ENCODE assay signal across 25 cellular contexts in genomic region chr4:4398430-4398829, GRCh38. TPM values are rescaled to one million over a fixed set of nuclear protein-coding genes. Genes with fewer than 3 reads are reported as not detected.
DNase-seq lines count a peak whose midpoint lies in the region; ATAC-seq, FAIRE-seq and TF ChIP-seq lines count a peak whose summit lies in the region.
"Had no signal": no experiment of that assay in that cellular context is flagged by ENCODE, and none has a peak within 500 bp of the region (broad histone marks: within the 10 kb centered on the region; RNA-seq: fewer than 3 reads in every experiment).

No MANE protein-coding gene starts in this region.

- no TSS peak for BruUV-seq in K562 (replicated peaks; lab: Mats Ljungman, UMichigan)

- no peak for ATAC-seq in K562
- ATAC-seq in GM19467 (IDR thresholded peaks at IDR 0.05; ENCODE audit: unreplicated experiment), result no peak
- ATAC-seq: A549, GM12878 had no signal

- H3K14ac ChIP-seq in H1 (ENCODE audit: insufficient read length), result no peak overlapping the region

- H4K8ac ChIP-seq in H1 (ENCODE audit: extremely low read depth, insufficient read depth, low read length), result no peak overlapping the region

- H2BK12ac ChIP-seq in H1 (ENCODE audit: low read depth, low read length), result no peak overlapping the region

- no peak overlapping the region for H3K27ac ChIP-seq in HEK293 (ENCODE audit: extremely low read depth, low read depth, low read length)
- no peak overlapping the region for H3K27ac ChIP-seq in K562 (ENCODE audit: extremely low read depth, low read depth, low read length)
- H3K27ac ChIP-seq in H1 (ENCODE audit: low read depth, low read length), result no peak overlapping the region
- H3K27ac ChIP-seq: 22Rv1, A549, BLaER1 had no signal

- H3K4me1 ChIP-seq in HEK293 (ENCODE audit: control insufficient read depth, insufficient read depth, low read length) (no peaks in the 10 kb centered on the region), K562 (replicated peaks in 1 of 2; ENCODE audit: control insufficient read depth in 2 of 2, insufficient read depth in 2 of 2, low read length in 2 of 2) (0 out of 5 replicates have a peak, but pooled peaks cover 0 to 8% of the 10 kb centered on the region in 2 experiments), H1 (replicated peaks in 1 of 4; ENCODE audit: control insufficient read depth in 3 of 4, insufficient read depth in 4 of 4, low read length in 3 of 4) (peaks cover 0 to 8% (median 5%) of the 10 kb centered on the region in 4 experiments; a peak in 4 of 7 replicates)

- H2BK15ac ChIP-seq in H1 (ENCODE audit: low read length), result no peak overlapping the region

- 26% methylated on average over 4 of the region's 4 CpGs for WGBS in K562 (ENCODE audit: insufficient coverage, low coverage, missing lambda C conversion rate)
- WGBS in H1 (ENCODE audit: extremely low coverage in 1 of 2, insufficient coverage in 1 of 2, insufficient read length in 1 of 2, insufficient replicate concordance in 2 of 2, low coverage in 1 of 2, low lambda C conversion rate in 2 of 2, missing lambda C conversion rate in 1 of 2), 2 experiments, result 77% methylated on average over 4 of the region's 4 CpGs; no CpG with 5 or more reads in 1 of the 2 experiments

- TF ChIP-seq RAD21 in K562 (CRISPR knock-in tag; conservative IDR thresholded peaks at IDR 0.05 in 1 of 2, IDR thresholded peaks at IDR 0.05 in 1 of 2) (no peak), H1 (IDR thresholded peaks at IDR 0.05 in 1 of 2, conservative IDR thresholded peaks at IDR 0.05 in 1 of 2; ENCODE audit: low read depth in 2 of 2, low read length in 2 of 2) (no peak)

- H3K4ac ChIP-seq in H1 (replicated peaks; ENCODE audit: insufficient read length, low read depth, low read length), result no peak overlapping the region

- no peak for TF ChIP-seq POLR2A in K562 (conservative IDR thresholded peaks at IDR 0.05)
- TF ChIP-seq POLR2A in H1 (IDR thresholded peaks at IDR 0.05; ENCODE audit: control extremely low read depth in 1 of 2, low read depth in 2 of 2, low read length in 2 of 2), result no peak

- H3K36me3 ChIP-seq in HEK293 (ENCODE audit: control insufficient read depth in 2 of 2, insufficient read depth in 1 of 2, low read length in 2 of 2) (no peaks in the 10 kb centered on the region), K562 (ENCODE audit: control insufficient read depth, insufficient read depth, low read length) (no peaks in the 10 kb centered on the region), H1 (ENCODE audit: control insufficient read depth in 2 of 4, insufficient read depth in 4 of 4, low read length in 3 of 4) (peaks cover 0 to 7% (median under 1%) of the 10 kb centered on the region in 4 experiments; a peak in 2 of 8 replicates)
- H3K36me3 ChIP-seq: BLaER1 had no signal

- no peak overlapping the region for H2AK5ac ChIP-seq in H1 (ENCODE audit: low read depth, low read length)

- no peak overlapping the region for H2BK20ac ChIP-seq in H1 (ENCODE audit: low read length)

- H3K9ac ChIP-seq in K562 (ENCODE audit: insufficient read depth in 1 of 2, low read depth in 2 of 2, low read length in 2 of 2) (no peak overlapping the region), H1 (replicated peaks in 1 of 4; ENCODE audit: extremely low read depth in 1 of 4, low read depth in 3 of 4, low read length in 3 of 4) (no peak overlapping the region)
- H3K9ac ChIP-seq: BLaER1 had no signal

- H3K27me3 ChIP-seq in K562 (ENCODE audit: control insufficient read depth in 2 of 2, insufficient read depth in 2 of 2, low read length in 2 of 2), result peaks cover 28 to 65% of the 10 kb centered on the region in 2 experiments
- no peaks in the 10 kb centered on the region for H3K27me3 ChIP-seq in H1 (replicated peaks in 1 of 4; ENCODE audit: control insufficient read depth in 3 of 4, extremely low read depth in 1 of 4, insufficient read depth in 3 of 4, low read length in 3 of 4)
- H3K27me3 ChIP-seq: BE2C had no signal

- in situ Hi-C loops in K562 (cut with MboI), result no loop called here

- intact Hi-C loops in K562 (cut with micrococcal nuclease), result no loop called here

- no peak overlapping the region for H2BK120ac ChIP-seq in H1 (replicated peaks; ENCODE audit: low read depth, low read length)

- no peak overlapping the region for H3K4me2 ChIP-seq in K562 (ENCODE audit: insufficient read depth, low read length)
- no peak overlapping the region for H3K4me2 ChIP-seq in H1 (ENCODE audit: insufficient read depth in 1 of 2, low read depth in 2 of 2, low read length in 2 of 2)
- H3K4me2 ChIP-seq: A549, BLaER1 had no signal

- H3K4me3 ChIP-seq in HEK293 (ENCODE audit: low read depth, low read length), result no peak overlapping the region
- H3K4me3 ChIP-seq in K562, result no peak overlapping the region
- no peak overlapping the region for H3K4me3 ChIP-seq in H1 (ENCODE audit: extremely low read depth in 1 of 4, insufficient read depth in 2 of 4, low read depth in 3 of 4, low read length in 4 of 4)
- H3K4me3 ChIP-seq: A549, BLaER1, GM12878 had no signal

- H3K79me2 ChIP-seq in K562 (ENCODE audit: control insufficient read depth, insufficient read depth, low read length) (no peaks in the 10 kb centered on the region), H1 (ENCODE audit: control insufficient read depth in 1 of 2, insufficient read depth in 2 of 2, low read length in 2 of 2) (no peaks in the 10 kb centered on the region)

- POLR2A ChIA-PET in HEK293 (lab: Yijun Ruan, JAX) (no interaction called here), K562 (lab: Yijun Ruan, JAX) (interaction anchor here (0.6 kb wide), 1 partner anchor 134 kb away, joined by 4 read pairs; no protein-coding TSS in a partner anchor), H1 (lab: Charles Lee; ENCODE audit: partially characterized antibody) (no interaction called here)

- CTCF ChIA-PET in HEK293 (lab: Yijun Ruan, JAX) (interaction anchor here (1.2 kb wide), 1 partner anchor 14 kb away, joined by 6 read pairs; no protein-coding TSS in a partner anchor), K562 (lab: Yijun Ruan, JAX; ENCODE audit: low intra/inter-chr PET ratio) (no interaction called here), H1 (lab: Charles Lee; ENCODE audit: partially characterized antibody) (interaction anchor here (0.6 to 2.5 kb wide), 5 partner anchors 13 to 166 kb away, joined by 3 to 8 read pairs (median 4); no protein-coding TSS in a partner anchor)

- H3K56ac ChIP-seq in H1 (replicated peaks; ENCODE audit: insufficient read length, low read depth, low read length), result no peak overlapping the region

- H4K20me1 ChIP-seq in K562 (replicated peaks; ENCODE audit: control insufficient read depth, insufficient read depth, low read length) (0 out of 2 replicates have a peak, but pooled peaks cover 8% of the 10 kb centered on the region), H1 (replicated peaks in 1 of 2; ENCODE audit: control insufficient read depth in 1 of 2, insufficient read depth in 2 of 2, low read length in 2 of 2) (peaks cover 0 to 2% of the 10 kb centered on the region in 2 experiments)

- H2AFZ ChIP-seq in K562 (ENCODE audit: low read depth, low read length) (no peak overlapping the region), H1 (ENCODE audit: low read length) (no peak overlapping the region)

- no peaks in the 10 kb centered on the region for H3K9me3 ChIP-seq in HEK293 (ENCODE audit: control insufficient read depth, insufficient read depth, low read depth, low read length)
- no peaks in the 10 kb centered on the region for H3K9me3 ChIP-seq in K562 (replicated peaks; ENCODE audit: control insufficient read depth, insufficient read depth, low read depth, low read length)
- H3K9me3 ChIP-seq in H1 (ENCODE audit: insufficient read depth in 2 of 2, low read depth in 1 of 2, low read length in 1 of 2), result no peaks in the 10 kb centered on the region
- H3K9me3 ChIP-seq: BE2C had no signal

- no peak for DNase-seq in K562 (ENCODE audit: extremely low read depth in 1 of 4, low spot score in 3 of 4)
- DNase-seq in H1 (ENCODE audit: low read depth in 1 of 2, low spot score in 2 of 2), result no peak
- DNase-seq in activated effector memory CD4-positive, alpha-beta T cell treated with Interleukin-2 at 50 U/mL for 16 hours, result no peak
- no peak for DNase-seq in NCI-H187 (lab: John Stamatoyannopoulos, UW)
- DNase-seq: BE2C; C1 segment of cervical spinal cord; CD4-positive, alpha-beta memory T cell; CD4-positive, CD25-positive, alpha-beta regulatory T cell; CD8-positive, alpha-beta memory T cell; COR-L47; DMS 273 treated with DMSO at 0.1 percent for 48 hours; DMS153; DMS53; DMS79; DND-41; EL; GDM1 had no signal

- no peaks in the 10 kb centered on the region for H3K23me2 ChIP-seq in H1 (ENCODE audit: low read depth, low read length)

- H3K18ac ChIP-seq in H1 (ENCODE audit: extremely low read depth, low read length), result no peak overlapping the region

- no peak overlapping the region for H2BK5ac ChIP-seq in H1 (ENCODE audit: low read depth, low read length)

- no peaks in the 10 kb centered on the region; the same call in 1 of the 2 replicates for H3K79me1 ChIP-seq in H1 (ENCODE audit: low read depth, low read length)

- no peak overlapping the region for H3K23ac ChIP-seq in H1 (ENCODE audit: insufficient read length)

- no peaks in the 10 kb centered on the region for H3K9me1 ChIP-seq in K562 (ENCODE audit: control insufficient read depth, insufficient read depth, low read length)

- no peak for FAIRE-seq in K562 (lab: Jason Lieb, UNC)
- FAIRE-seq in H1 (lab: Jason Lieb, UNC), result no peak
- FAIRE-seq: A549, GM12878, GM12892, GM18507 had no signal

- TF ChIP-seq EP300 in K562 (IDR thresholded peaks at IDR 0.05; ENCODE audit: low read length) (no peak), H1 (IDR thresholded peaks at IDR 0.05; ENCODE audit: borderline replicate concordance in 1 of 2, low read depth in 2 of 2, low read length in 2 of 2) (no peak)

- no peak overlapping the region for H4K91ac ChIP-seq in H1 (replicated peaks; ENCODE audit: insufficient read length, low read length)

- TF ChIP-seq CTCF in HEK293 (tag by site-specific recombination; IDR thresholded peaks at IDR 0.05) (no peak), K562 (IDR thresholded peaks at IDR 0.05 in 2 of 3, conservative IDR thresholded peaks at IDR 0.05 in 1 of 3; ENCODE audit: insufficient read depth in 2 of 3, low read depth in 1 of 3, low read length in 3 of 3) (no peak), H1 (IDR thresholded peaks at IDR 0.05; ENCODE audit: control extremely low read depth in 1 of 3, insufficient read depth in 1 of 3, low read depth in 1 of 3, low read length in 3 of 3) (no peak)

- H4K5ac ChIP-seq in H1 (ENCODE audit: insufficient read length, low read depth, low read length), result no peak overlapping the region

RNA-seq across cellular contexts. Expression of gene NSG1, which starts 11.5 kb away (rescaled TPM):
- total RNA-seq in K562 (2011; cell fraction: chromatin; rRNA removed; ENCODE audit: low replicate concordance), result not detected in 2 replicates
- not detected in 2 replicates for total RNA-seq in K562 (2011; cell fraction: nucleolus; rRNA removed)
- not detected in 2 replicates for total RNA-seq in K562 (2011; cell fraction: nucleoplasm; rRNA removed)
- total RNA-seq in K562 (2014; rRNA removed) (not detected in 2 replicates), K562 (2014; rRNA removed; fragmentation: Illumina TruSeq; extraction: Trizol) (not detected in 2 replicates), K562 (2015; rRNA removed; fragmentation: Illumina TruSeq; extraction: Trizol) (not detected in 2 replicates), K562 (2021) (not detected in 2 replicates)
- polyA plus RNA-seq in K562 (2011; rRNA removed) (not detected in 2 replicates), K562 (2014; fragmentation: Illumina TruSeq; extraction: Trizol) (not detected in 2 replicates), K562 (2014; fragmentation: Nextera tagmentation; extraction: Ambion mirVana) (not detected), K562 (2014; rRNA removed) (not detected in 2 replicates), H1 (2011; rRNA removed) (35.7 and 60.0 TPM in 2 replicates)
- not detected in 2 replicates for polyA plus RNA-seq in K562 (2011; cell fraction: cytosol; rRNA removed)
- polyA plus RNA-seq in K562 (2011; cell fraction: nucleus; rRNA removed), result 0.04 TPM in 1 of 2 replicates, not detected in the other
- 0.10 TPM in 1 of 2 replicates, not detected in the other for polyA plus RNA-seq in K562 (2012)
- not detected in 2 replicates for polyA minus RNA-seq in K562 (2011; rRNA and poly(A)+ RNA removed)
- not detected in 2 replicates for polyA minus RNA-seq in K562 (2011; cell fraction: cytosol; rRNA and poly(A)+ RNA removed)
- polyA minus RNA-seq in K562 (2011; cell fraction: nucleus; rRNA and poly(A)+ RNA removed), result not detected in 2 replicates
- 56.6 and 61.4 TPM in 2 replicates for total RNA-seq in H1 (2021; fragmentation: NEBNext Ultra II Directional; extraction: Animal tissue kit (Norgen Biotek cat#: 25700))
- 34.1 TPM for polyA plus RNA-seq in H1 (2011; cell fraction: cytosol; rRNA removed)
- polyA plus RNA-seq in H1 (2011; cell fraction: nucleus; rRNA removed), result 44.9 TPM
- polyA plus RNA-seq in H1 (2012, experiment 1 of 2), result 52.4 to 65.6 TPM (median 59.1 TPM) in 4 replicates
- polyA plus RNA-seq in H1 (2012, experiment 2 of 2), result 30.2 TPM
- 44.8 TPM for polyA plus RNA-seq in H1 (2013, experiment 1 of 2)
- 56.6 TPM for polyA plus RNA-seq in H1 (2013, experiment 2 of 2)
- 30.0 and 42.4 TPM in 2 replicates for polyA minus RNA-seq in H1 (2011; rRNA and poly(A)+ RNA removed)
- 14.4 TPM for polyA minus RNA-seq in H1 (2011; cell fraction: cytosol; rRNA and poly(A)+ RNA removed)
- 11.0 TPM for polyA minus RNA-seq in H1 (2011; cell fraction: nucleus; rRNA and poly(A)+ RNA removed)

Comparison
In these comparisons a context has a peak if more than half of its experiments do, and no peak if none do; other contexts are left out.
1. RNA of gene NSG1, which starts 11.5 kb away (total RNA-seq): 56.6 to 61.4 TPM in H1; not detected in K562; every median in the first group is over 10 times any median in the second.
2. Of the 44 proteins assayed by ChIP-seq in both K562 and HEK293: peak only in K562: none; only in HEK293: none; in both: ZNF146; in neither: 43.